30 cellular contexts compared by ENCODE assay signal in genomic region chrX:118228456-118228855, GRCh38.
"Had no signal": no experiment of that assay in that cellular context is flagged by ENCODE, and none has a peak within 500 bp of the region (broad histone marks: within the 10 kb centered on the region; RNA-seq: fewer than 3 reads in every experiment).

No MANE protein-coding gene starts in this region.

- H3K27me3 Mint-ChIP-seq: activated CD4-positive, alpha-beta T cell treated with anti-CD3 and anti-CD28 coated beads for 36 hours; activated CD4-positive, alpha-beta T cell treated with anti-CD3 and anti-CD28 coated beads, Interleukin-2, amount 10 ng/mL, durations not matched to agents 24 days and 14 days; brain; dendritic cell treated with granulocyte-macrophage colony-stimulating factor and Interleukin-4, amounts not matched to agents 40 ng/mL and 50 ng/mL, for 4 days had no signal

- FAIRE-seq: bronchial epithelial cell, endometrium had no signal

- H3K27me3 ChIP-seq: esophagus muscularis mucosa, foreskin keratinocyte, hepatocyte had no signal

- H3K36me3 Mint-ChIP-seq: activated CD4-positive, alpha-beta memory T cell treated with anti-CD3 and anti-CD28 coated beads for 36 hours; activated CD8-positive, alpha-beta memory T cell treated with anti-CD3 and anti-CD28 coated beads, Interleukin-2, amount 10 ng/mL, durations not matched to agents 7 days and 5 days; activated naive CD4-positive, alpha-beta T cell treated with anti-CD3 and anti-CD28 coated beads, Interleukin-2, amount 10 ng/mL, durations not matched to agents 7 days and 5 days; activated naive CD4-positive, alpha-beta T cell treated with anti-CD3 and anti-CD28 coated beads, Interleukin-2, amount 50 U/mL, for 72 hours; brain had no signal

- H3K4me1 Mint-ChIP-seq: activated CD4-positive, alpha-beta T cell treated with anti-CD3 and anti-CD28 coated beads for 36 hours; activated CD4-positive, alpha-beta T cell treated with anti-CD3 and anti-CD28 coated beads, Interleukin-2, amount 10 ng/mL, durations not matched to agents 24 days and 14 days; activated CD8-positive, alpha-beta memory T cell treated with anti-CD3 and anti-CD28 coated beads, Interleukin-2, amount 10 ng/mL, durations not matched to agents 7 days and 5 days; activated naive CD4-positive, alpha-beta T cell treated with anti-CD3 and anti-CD28 coated beads, Interleukin-2, amount 10 ng/mL, durations not matched to agents 7 days and 5 days; central memory CD8-positive, alpha-beta T cell had no signal

- H3K4me3 ChIP-seq: coronary artery, esophagus muscularis mucosa, gastrocnemius medialis, heart left ventricle, hepatocyte had no signal

- H3K9me3 Mint-ChIP-seq: activated CD4-positive, alpha-beta memory T cell treated with anti-CD3 and anti-CD28 coated beads for 36 hours; activated CD4-positive, alpha-beta T cell treated with anti-CD3 and anti-CD28 coated beads, Interleukin-2, amount 10 ng/mL, durations not matched to agents 24 days and 14 days; activated naive CD4-positive, alpha-beta T cell treated with anti-CD3 and anti-CD28 coated beads, Interleukin-2, amount 10 ng/mL, durations not matched to agents 7 days and 5 days; activated naive CD4-positive, alpha-beta T cell treated with anti-CD3 and anti-CD28 coated beads, Interleukin-2, amount 50 U/mL, for 72 hours; central memory CD8-positive, alpha-beta T cell; dendritic cell treated with granulocyte-macrophage colony-stimulating factor and Interleukin-4, amounts not matched to agents 40 ng/mL and 50 ng/mL, for 4 days had no signal

- H3K79me2 ChIP-seq: hepatocyte had no signal

- H3K4me3 Mint-ChIP-seq: activated CD4-positive, alpha-beta memory T cell treated with anti-CD3 and anti-CD28 coated beads for 36 hours; activated CD4-positive, alpha-beta T cell treated with anti-CD3 and anti-CD28 coated beads for 36 hours; activated CD4-positive, alpha-beta T cell treated with anti-CD3 and anti-CD28 coated beads, Interleukin-2, amount 10 ng/mL, durations not matched to agents 24 days and 14 days; activated CD8-positive, alpha-beta memory T cell treated with anti-CD3 and anti-CD28 coated beads, Interleukin-2, amount 10 ng/mL, durations not matched to agents 7 days and 5 days; activated CD8-positive, alpha-beta T cell treated with anti-CD3 and anti-CD28 coated beads, Interleukin-2, amount 10 ng/mL, durations not matched to agents 7 days and 5 days; activated naive CD4-positive, alpha-beta T cell treated with anti-CD3 and anti-CD28 coated beads, Interleukin-2, amount 10 ng/mL, durations not matched to agents 7 days and 5 days; brain; central memory CD8-positive, alpha-beta T cell; dendritic cell treated with granulocyte-macrophage colony-stimulating factor and Interleukin-4, amounts not matched to agents 40 ng/mL and 50 ng/mL, for 4 days had no signal

- H3K4me1 ChIP-seq: foreskin keratinocyte, gastrocnemius medialis had no signal

- H3K27ac Mint-ChIP-seq: activated CD4-positive, alpha-beta memory T cell treated with anti-CD3 and anti-CD28 coated beads for 36 hours; activated CD4-positive, alpha-beta T cell treated with anti-CD3 and anti-CD28 coated beads for 36 hours; activated CD4-positive, alpha-beta T cell treated with anti-CD3 and anti-CD28 coated beads, Interleukin-2, amount 10 ng/mL, durations not matched to agents 24 days and 14 days; activated CD8-positive, alpha-beta memory T cell treated with anti-CD3 and anti-CD28 coated beads, Interleukin-2, amount 10 ng/mL, durations not matched to agents 7 days and 5 days; activated CD8-positive, alpha-beta T cell treated with anti-CD3 and anti-CD28 coated beads, Interleukin-2, amount 10 ng/mL, durations not matched to agents 7 days and 5 days; activated naive CD4-positive, alpha-beta T cell treated with anti-CD3 and anti-CD28 coated beads, Interleukin-2, amount 10 ng/mL, durations not matched to agents 7 days and 5 days; activated naive CD4-positive, alpha-beta T cell treated with anti-CD3 and anti-CD28 coated beads, Interleukin-2, amount 50 U/mL, for 72 hours; dendritic cell treated with granulocyte-macrophage colony-stimulating factor and Interleukin-4, amounts not matched to agents 40 ng/mL and 50 ng/mL, for 4 days had no signal

- H2AFZ ChIP-seq: hepatocyte had no signal

- ATAC-seq: activated CD4-positive, alpha-beta T cell treated with anti-CD3 and anti-CD28 coated beads for 36 hours; activated CD8-positive, alpha-beta memory T cell treated with anti-CD3 and anti-CD28 coated beads, Interleukin-2, amount 10 ng/mL, durations not matched to agents 7 days and 5 days; activated CD8-positive, alpha-beta T cell treated with anti-CD3 and anti-CD28 coated beads, Interleukin-2, amount 10 ng/mL, durations not matched to agents 7 days and 5 days; activated naive CD4-positive, alpha-beta T cell treated with anti-CD3 and anti-CD28 coated beads, Interleukin-2, amount 50 U/mL, for 72 hours; foreskin keratinocyte; gastrocnemius medialis had no signal

- H3K27ac ChIP-seq: coronary artery, esophagus muscularis mucosa, foreskin keratinocyte, gastrocnemius medialis, heart left ventricle, hepatocyte had no signal

- H3K9me3 ChIP-seq: esophagus muscularis mucosa, gastrocnemius medialis, heart left ventricle had no signal

- DNase-seq: activated CD4-positive, alpha-beta memory T cell treated with anti-CD3 and anti-CD28 coated beads for 36 hours; activated CD4-positive, alpha-beta T cell treated with anti-CD3 and anti-CD28 coated beads for 36 hours; activated CD4-positive, alpha-beta T cell treated with anti-CD3 and anti-CD28 coated beads, Interleukin-2, amount 10 ng/mL, durations not matched to agents 24 days and 14 days; activated CD4-positive, CD25-positive, alpha-beta regulatory T cell; activated CD4-positive, CD25-positive, alpha-beta regulatory T cell treated with anti-CD3 and anti-CD28 coated beads, Interleukin-2, amount 50 U/mL, for 72 hours; activated CD8-positive, alpha-beta memory T cell treated with anti-CD3 and anti-CD28 coated beads, Interleukin-2, amount 10 ng/mL, durations not matched to agents 7 days and 5 days; activated CD8-positive, alpha-beta memory T cell treated with anti-CD3 and anti-CD28 coated beads, Interleukin-2, amount 50 U/mL, for 4 hours; activated CD8-positive, alpha-beta T cell treated with anti-CD3 and anti-CD28 coated beads, Interleukin-2, amount 10 ng/mL, durations not matched to agents 7 days and 5 days; activated gamma-delta T cell; activated naive CD4-positive, alpha-beta T cell; activated naive CD4-positive, alpha-beta T cell treated with anti-CD3 and anti-CD28 coated beads, Interleukin-2, amount 10 ng/mL, durations not matched to agents 7 days and 5 days; activated T-cell treated with anti-CD3 and anti-CD28 coated beads, Interleukin-2, amount 50 U/mL, for 1 hour; activated T-cell treated with anti-CD3 and anti-CD28 coated beads, Interleukin-2, amount 50 U/mL, for 48 hours; anterior cingulate cortex; effector CD4-positive, alpha-beta T cell; erythroblast; foreskin keratinocyte; gastrocnemius medialis; glutamatergic neuron; heart left ventricle; T-helper 2 cell had no signal

- H3K36me3 ChIP-seq: esophagus muscularis mucosa, gastrocnemius medialis, heart left ventricle had no signal

- H3K4me2 ChIP-seq: hepatocyte had no signal
